9 cellular contexts compared by ENCODE assay signal in genomic region chr1:207748737-207749528, GRCh38. TPM values are rescaled to one million over a fixed set of nuclear protein-coding genes. Genes with fewer than 3 reads are reported as not detected.
A peak's percentile ranks its signal among the peaks of the same experiment; 100 is the strongest.
DNase-seq lines count a peak whose midpoint lies in the region; ATAC-seq and TF ChIP-seq lines count a peak whose summit lies in the region.
"Had no signal": no experiment of that assay in that cellular context is flagged by ENCODE, and none has a peak within 500 bp of the region (broad histone marks: within the 10 kb centered on the region; RNA-seq: fewer than 3 reads in every experiment).

No MANE protein-coding gene starts in this region.

- POLR2A ChIA-PET in CD4-positive, alpha-beta T cell (lab: Charles Lee): no interaction called here
- POLR2A ChIA-PET in HCT116 (lab: Charles Lee) (no interaction called here), SK-N-SH (lab: Yijun Ruan, JAX) (no interaction called here)

- H3K9me3 ChIP-seq in CD4-positive, alpha-beta T cell (ENCODE audit: control insufficient read depth, low read length): no peaks in the 10 kb centered on the region
- H3K9me3 ChIP-seq in HCT116 (ENCODE audit: control insufficient read depth in 1 of 2, insufficient read depth in 1 of 2, low read depth in 1 of 2, low read length in 2 of 2) (no peaks in the 10 kb centered on the region), SK-N-SH (no peaks in the 10 kb centered on the region)

- ATAC-seq in CD4-positive, alpha-beta T cell (ENCODE audit: poor library complexity): peak; percentile 18
- no peak for ATAC-seq in HCT116

- no TSS peak for BruUV-seq in HCT116 (replicated peaks; lab: Mats Ljungman, UMichigan)

- TF ChIP-seq POLR2A in HCT116 (IDR thresholded peaks at IDR 0.05; ENCODE audit: borderline replicate concordance, extremely low read depth, insufficient read depth, insufficient read length): no peak

- H3K4me1 ChIP-seq in HCT116 (ENCODE audit: control insufficient read depth in 1 of 2, insufficient read depth in 2 of 2, low read length in 2 of 2): peaks cover 26 to 45% of the 10 kb centered on the region in 2 experiments
- H3K4me1 ChIP-seq in SK-N-SH (ENCODE audit: control insufficient read depth in 1 of 2, insufficient read depth in 2 of 2, low read depth in 1 of 2, low read length in 1 of 2): peaks cover 8 to 10% of the 10 kb centered on the region in 2 experiments; a peak in 3 of 4 replicates

- H3K36me3 Mint-ChIP-seq in CD4-positive, alpha-beta T cell (ENCODE audit: low read depth): peaks cover 13% of the 10 kb centered on the region
- peaks cover 9% of the 10 kb centered on the region for H3K36me3 Mint-ChIP-seq in activated naive CD8-positive, alpha-beta T cell treated with anti-CD3 and anti-CD28 coated beads for 36 hours

- RAD21 ChIA-PET in HCT116 (lab: Charles Lee; ENCODE audit: low non-redundant PET in 1 of 2, low total read pairs in 2 of 2, uncharacterized antibody in 2 of 2, unreplicated experiment in 2 of 2): no interaction called here

- H3K27ac ChIP-seq in CD4-positive, alpha-beta T cell (ENCODE audit: low read depth, low read length): no peak overlapping the region
- H3K27ac ChIP-seq in HCT116 (ENCODE audit: low read depth, low read length): no peak overlapping the region
- no peak overlapping the region for H3K27ac ChIP-seq in SK-N-SH (ENCODE audit: low read depth in 2 of 2, low read length in 1 of 2)

- TF ChIP-seq RAD21 in HCT116 (IDR thresholded peaks at IDR 0.05; ENCODE audit: low read depth) (no peak), SK-N-SH (IDR thresholded peaks at IDR 0.05; ENCODE audit: low read length) (no peak)

- intact Hi-C loops in CD4-positive, alpha-beta T cell (cut with DNase I, micrococcal nuclease): no loop called here
- intact Hi-C loops in HCT116 (cut with micrococcal nuclease): no loop called here

- TF ChIP-seq EP300 in SK-N-SH (IDR thresholded peaks at IDR 0.05; ENCODE audit: borderline replicate concordance in 1 of 2, low read depth in 1 of 2, low read length in 1 of 2): no peak

- H3F3A ChIP-seq in SK-N-SH (replicated peaks; ENCODE audit: insufficient read depth): no peaks in the 10 kb centered on the region

- CTCF ChIA-PET in CD4-positive, alpha-beta T cell (lab: Charles Lee): no interaction called here
- CTCF ChIA-PET in HCT116 (lab: Charles Lee) (interaction anchor here (1.4 kb wide), 1 partner anchor 51 kb away, joined by 4 read pairs; no protein-coding TSS in a partner anchor), SK-N-SH (lab: Yijun Ruan, JAX) (interaction anchor here (1.3 kb wide), 1 partner anchor 49 kb away, joined by 7 read pairs; no protein-coding TSS in a partner anchor)

- H3K4me2 ChIP-seq in HCT116 (ENCODE audit: low read length) (peak overlapping the region; percentile 33), SK-N-SH (no peak overlapping the region)

- H3K9me3 Mint-ChIP-seq in CD4-positive, alpha-beta T cell: no peaks in the 10 kb centered on the region
- no peaks in the 10 kb centered on the region for H3K9me3 Mint-ChIP-seq in activated naive CD8-positive, alpha-beta T cell treated with anti-CD3 and anti-CD28 coated beads for 36 hours
- H3K9me3 Mint-ChIP-seq: central memory CD8-positive, alpha-beta T cell had no signal

- H3K27me3 Mint-ChIP-seq in CD4-positive, alpha-beta T cell: no peaks in the 10 kb centered on the region
- H3K27me3 Mint-ChIP-seq in activated naive CD8-positive, alpha-beta T cell treated with anti-CD3 and anti-CD28 coated beads for 36 hours: no peaks in the 10 kb centered on the region
- H3K27me3 Mint-ChIP-seq: central memory CD8-positive, alpha-beta T cell had no signal

- H3K4me3 ChIP-seq in HCT116 (replicated peaks in 1 of 2; ENCODE audit: low read depth in 1 of 2, low read length in 2 of 2) (no peak overlapping the region), SK-N-SH (ENCODE audit: low read depth in 2 of 2, low read length in 1 of 2) (no peak overlapping the region)

- TF ChIP-seq CTCF in CD4-positive, alpha-beta T cell (IDR thresholded peaks at IDR 0.05): no peak
- TF ChIP-seq CTCF in HCT116 (IDR thresholded peaks at IDR 0.05 in 2 of 3, conservative IDR thresholded peaks at IDR 0.05 in 1 of 3; ENCODE audit: borderline replicate concordance in 1 of 3, insufficient read depth in 1 of 3, low read depth in 2 of 3, low read length in 2 of 3) (no peak), SK-N-SH (IDR thresholded peaks at IDR 0.05) (no peak)

- 82% methylated on average over 2 of the region's 2 CpGs for WGBS in SK-N-SH (ENCODE audit: low lambda C conversion rate)

- no peak overlapping the region for H2AFZ ChIP-seq in HCT116 (ENCODE audit: low read depth, low read length, poor library complexity, severe bottlenecking)
- H2AFZ ChIP-seq in SK-N-SH (ENCODE audit: low read depth): no peak overlapping the region

- H3K4me3 Mint-ChIP-seq in CD4-positive, alpha-beta T cell: peak overlapping the region; percentile 86
- peak overlapping the region; percentile 3 for H3K4me3 Mint-ChIP-seq in activated naive CD8-positive, alpha-beta T cell treated with anti-CD3 and anti-CD28 coated beads for 36 hours
- H3K4me3 Mint-ChIP-seq: central memory CD8-positive, alpha-beta T cell had no signal

- H3K9me2 ChIP-seq in HCT116 (ENCODE audit: insufficient read depth): no peaks in the 10 kb centered on the region
- no peaks in the 10 kb centered on the region for H3K9me2 ChIP-seq in SK-N-SH

- peaks cover 21% of the 10 kb centered on the region for H3K79me2 ChIP-seq in HCT116 (ENCODE audit: insufficient read depth, low read length)
- H3K79me2 ChIP-seq in SK-N-SH (ENCODE audit: insufficient read depth): peaks cover 19% of the 10 kb centered on the region

- no peaks in the 10 kb centered on the region for H3K27me3 ChIP-seq in CD4-positive, alpha-beta T cell (ENCODE audit: control insufficient read depth, insufficient read depth, low read length)
- H3K27me3 ChIP-seq in HCT116 (ENCODE audit: insufficient read depth, low read length): no peaks in the 10 kb centered on the region
- H3K27me3 ChIP-seq in SK-N-SH (ENCODE audit: insufficient read depth): no peaks in the 10 kb centered on the region

- H3K36me3 ChIP-seq in HCT116 (ENCODE audit: control insufficient read depth in 1 of 2, insufficient read depth in 2 of 2, low read length in 2 of 2) (no peaks in the 10 kb centered on the region), SK-N-SH (replicated peaks in 1 of 2; ENCODE audit: control insufficient read depth in 1 of 2, insufficient read depth in 2 of 2, low read length in 1 of 2) (no peaks in the 10 kb centered on the region)

- H3K4me1 Mint-ChIP-seq in CD4-positive, alpha-beta T cell (ENCODE audit: low read depth): peaks cover 54% of the 10 kb centered on the region
- peaks cover 37% of the 10 kb centered on the region for H3K4me1 Mint-ChIP-seq in activated naive CD8-positive, alpha-beta T cell treated with anti-CD3 and anti-CD28 coated beads for 36 hours

- H4K20me1 ChIP-seq in HCT116 (ENCODE audit: insufficient read depth) (no peaks in the 10 kb centered on the region), SK-N-SH (ENCODE audit: insufficient read depth) (peaks cover 10% of the 10 kb centered on the region; the same call in 1 of the 2 replicates)

- no peak for DNase-seq in CD4-positive, alpha-beta T cell
- peak; percentile 28 for DNase-seq in HCT116 (ENCODE audit: low read depth, low spot score)
- DNase-seq in NCI-H510A treated with DMSO at 0.1 percent for 48 hours (lab: John Stamatoyannopoulos, UW): peak; percentile 88
- DNase-seq in activated naive CD8-positive, alpha-beta T cell treated with anti-CD3 and anti-CD28 coated beads for 36 hours: no peak
- DNase-seq in C1 segment of cervical spinal cord (lab: John Stamatoyannopoulos, UW): no peak
- no peak for DNase-seq in SK-N-SH
- no peak for DNase-seq in mesenteric fat pad (ENCODE audit: low spot score)
- no peak for DNase-seq in epidermal melanocyte (ENCODE audit: insufficient read length, low spot score)

- peak overlapping the region; percentile 78 for H3K27ac Mint-ChIP-seq in CD4-positive, alpha-beta T cell
- peak overlapping the region; percentile 56 for H3K27ac Mint-ChIP-seq in activated naive CD8-positive, alpha-beta T cell treated with anti-CD3 and anti-CD28 coated beads for 36 hours

- no peak overlapping the region for H3K9ac ChIP-seq in HCT116 (ENCODE audit: low read length)
- no peak overlapping the region for H3K9ac ChIP-seq in SK-N-SH

TF ChIP-seq in HCT116, 20 proteins besides CTCF, POLR2A, EP300 and RAD21 (continues in another document):
- no peak for TF ChIP-seq SRF (IDR thresholded peaks at IDR 0.05; ENCODE audit: low read depth)
- TF ChIP-seq SP1 (IDR thresholded peaks at IDR 0.05; ENCODE audit: low read depth): peak; percentile 55
- no peak for TF ChIP-seq ZNF274 (IDR thresholded peaks at IDR 0.05; ENCODE audit: low read depth, low read length)
- peak; percentile 57 for TF ChIP-seq JUND (IDR thresholded peaks at IDR 0.05)
- TF ChIP-seq YY1 (IDR thresholded peaks at IDR 0.05; ENCODE audit: extremely low read depth, insufficient replicate concordance, low read depth, low read length): no peak
- TF ChIP-seq, protein P1, sequence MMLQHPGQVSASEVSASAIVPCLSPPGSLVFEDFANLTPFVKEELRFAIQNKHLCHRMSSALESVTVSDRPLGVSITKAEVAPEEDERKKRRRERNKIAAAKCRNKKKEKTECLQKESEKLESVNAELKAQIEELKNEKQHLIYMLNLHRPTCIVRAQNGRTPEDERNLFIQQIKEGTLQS (IDR thresholded peaks at IDR 0.05): no peak
- no peak for TF ChIP-seq ELF1 (IDR thresholded peaks at IDR 0.05; ENCODE audit: borderline replicate concordance, low read depth)
- TF ChIP-seq EGR1 (IDR thresholded peaks at IDR 0.05; ENCODE audit: low read depth): no peak

TF ChIP-seq in SK-N-SH, 30 proteins besides CTCF, POLR2A, EP300 and RAD21 (continues in another document):
- TF ChIP-seq GABPA (IDR thresholded peaks at IDR 0.05; ENCODE audit: low read depth) (no peak), SMC3 (IDR thresholded peaks at IDR 0.05; ENCODE audit: low read depth, low read length) (no peak), CHD2 (IDR thresholded peaks at IDR 0.05; ENCODE audit: low read length, partially characterized antibody) (no peak), ELF1 (IDR thresholded peaks at IDR 0.05) (no peak)
- TF ChIP-seq, protein P2, sequence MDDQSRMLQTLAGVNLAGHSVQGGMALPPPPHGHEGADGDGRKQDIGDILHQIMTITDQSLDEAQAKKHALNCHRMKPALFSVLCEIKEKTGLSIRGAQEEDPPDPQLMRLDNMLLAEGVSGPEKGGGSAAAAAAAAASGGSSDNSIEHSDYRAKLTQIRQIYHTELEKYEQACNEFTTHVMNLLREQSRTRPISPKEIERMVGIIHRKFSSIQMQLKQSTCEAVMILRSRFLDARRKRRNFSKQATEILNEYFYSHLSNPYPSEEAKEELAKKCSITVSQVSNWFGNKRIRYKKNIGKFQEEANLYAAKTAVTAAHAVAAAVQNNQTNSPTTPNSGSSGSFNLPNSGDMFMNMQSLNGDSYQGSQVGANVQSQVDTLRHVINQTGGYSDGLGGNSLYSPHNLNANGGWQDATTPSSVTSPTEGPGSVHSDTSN (IDR thresholded peaks at IDR 0.05): no peak

RNA-seq across cellular contexts. Expression of gene CD46, which starts 2.9 kb away (rescaled TPM):
- total RNA-seq in CD4-positive, alpha-beta T cell: 100 to 1,000 TPM; 111 to 115 TPM
- total RNA-seq in HCT116 (2021; ENCODE audit: unreplicated experiment) (100 TPM), mesenteric fat pad (242 TPM)
- 50.5 and 62.2 TPM in 2 replicates for polyA plus RNA-seq in HCT116 (2012)
- 10 to 100 TPM; 75.0 to 80.2 TPM for total RNA-seq in activated naive CD8-positive, alpha-beta T cell treated with anti-CD3 and anti-CD28 coated beads for 36 hours
- polyA plus RNA-seq in SK-N-SH (2012; rRNA removed): 56.0 and 92.5 TPM in 2 replicates
- 72.8 and 79.0 TPM in 2 replicates for polyA plus RNA-seq in SK-N-SH (2012; cell fraction: cytosol; rRNA removed)
- 74.1 and 204 TPM in 2 replicates for polyA plus RNA-seq in SK-N-SH (2012; cell fraction: nucleus; rRNA removed)

Comparison
In these comparisons a context has a peak if more than half of its experiments do, and no peak if none do; other contexts are left out.
1. DNase-seq: peak in HCT116 (single experiment) and NCI-H510A treated with DMSO at 0.1 percent for 48 hours (single experiment); none in CD4-positive, alpha-beta T cell (0 of 10), activated naive CD8-positive, alpha-beta T cell treated with anti-CD3 and anti-CD28 coated beads for 36 hours (single experiment), C1 segment of cervical spinal cord (0 of 14), SK-N-SH (single experiment), mesenteric fat pad (single experiment) and epidermal melanocyte (single experiment).